Comparison of ENCODE assay signal across 7 cellular contexts in genomic region chr4:107114059-107114458, GRCh38.
"Had no signal": no experiment of that assay in that cellular context is flagged by ENCODE, and none has a peak within 500 bp of the region (broad histone marks: within the 10 kb centered on the region; RNA-seq: fewer than 3 reads in every experiment).

No MANE protein-coding gene starts in this region.

- H3K27ac ChIP-seq: HL-60, KMS-11 had no signal

- FAIRE-seq: HTR-8/SVneo had no signal

- H3K9ac ChIP-seq: KMS-11 had no signal

- DNase-seq: IMR-90, KBM-7, KG1 had no signal

- H3K4me2 ChIP-seq: KMS-11 had no signal

- H3K4me3 Mint-ChIP-seq: IgD-negative memory B cell had no signal

- H3K36me3 Mint-ChIP-seq: IgD-negative memory B cell had no signal

- H3K27ac Mint-ChIP-seq: IgD-negative memory B cell had no signal

- H3K4me1 Mint-ChIP-seq: IgD-negative memory B cell had no signal

- H3K27me3 Mint-ChIP-seq: IgD-negative memory B cell had no signal
